ENCODE assay signal across 10 cellular contexts in the genomic region with DNA sequence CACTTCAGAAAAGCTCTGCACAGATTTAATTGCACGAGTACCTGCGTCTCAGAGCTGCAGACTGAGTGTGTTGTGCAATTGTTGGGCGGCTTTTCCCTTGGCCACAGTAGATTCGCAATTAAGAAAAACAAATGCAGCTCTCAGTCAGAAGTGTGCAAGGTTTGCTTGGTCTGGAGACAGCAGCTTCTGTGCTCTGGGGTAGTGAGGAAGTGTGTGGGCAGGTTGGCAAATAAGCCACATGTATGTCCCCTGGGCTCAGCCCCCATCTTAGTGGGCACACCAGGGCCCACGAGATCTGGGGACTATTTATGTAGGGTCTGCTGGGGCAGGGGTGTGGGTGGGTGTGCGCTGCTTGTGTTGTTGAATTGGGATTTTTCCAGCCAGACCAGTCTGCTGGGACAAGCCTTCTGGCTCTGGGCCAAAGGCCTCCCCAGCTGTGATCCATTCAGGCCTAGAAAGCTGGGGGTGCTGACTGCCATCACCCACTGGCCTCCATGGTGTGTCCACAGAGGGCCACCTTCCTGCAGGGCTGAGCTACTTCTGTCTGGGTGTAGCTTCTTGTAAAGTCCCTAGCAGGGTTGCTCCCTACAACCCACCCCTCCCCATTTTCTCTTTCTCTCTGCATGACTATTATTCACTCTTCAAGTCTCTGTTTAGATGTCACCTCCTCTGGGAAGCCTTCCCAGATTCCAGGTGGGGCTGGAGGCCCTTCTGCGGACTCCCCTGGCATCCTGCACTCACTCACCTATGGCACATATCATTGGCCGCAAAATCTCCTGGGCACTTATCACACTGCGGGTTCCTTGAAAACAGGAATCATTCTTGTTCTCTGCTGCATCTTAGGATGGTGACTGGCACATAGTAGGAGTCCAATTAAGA.
DNase-seq lines count a peak whose midpoint lies in the region; ATAC-seq and TF ChIP-seq lines count a peak whose summit lies in the region.
"Had no signal": no experiment of that assay in that cellular context is flagged by ENCODE, and none has a peak within 500 bp of the region (broad histone marks: within the 10 kb centered on the region; RNA-seq: fewer than 3 reads in every experiment).

No MANE protein-coding gene starts in this region.

- CTCF ChIA-PET in activated CD4-positive, alpha-beta T cell treated with anti-CD3 and anti-CD28 coated beads for 36 hours (lab: Charles Lee): interaction anchor here (0.6 to 1.5 kb wide), 5 partner anchors 17 to 360 kb away, joined by 3 to 5 read pairs (median 4); no protein-coding TSS in a partner anchor
- CTCF ChIA-PET in mammary epithelial cell (lab: Charles Lee; ENCODE audit: low non-redundant PET): no interaction called here

- no peaks in the 10 kb centered on the region for H4K20me1 ChIP-seq in mammary epithelial cell (ENCODE audit: insufficient read depth, low read length)

- H3K4me3 ChIP-seq in mammary epithelial cell (replicated peaks in 1 of 3; ENCODE audit: insufficient read depth in 1 of 3, low read depth in 2 of 3, low read length in 3 of 3): no peak overlapping the region
- H3K4me3 ChIP-seq in H7 (ENCODE audit: insufficient read depth, low read depth, low read length): no peak overlapping the region

- H3K4me1 Mint-ChIP-seq in activated CD4-positive, alpha-beta T cell treated with anti-CD3 and anti-CD28 coated beads for 36 hours: peaks cover 90% of the 10 kb centered on the region

- peaks cover 83% of the 10 kb centered on the region for H3K79me2 ChIP-seq in mammary epithelial cell (ENCODE audit: insufficient read depth, low read length)

- H3K27me3 ChIP-seq in mammary epithelial cell (ENCODE audit: insufficient read depth, low read length) (no peaks in the 10 kb centered on the region), H7 (ENCODE audit: control insufficient read depth, insufficient read depth, low read length) (no peaks in the 10 kb centered on the region)

- no peak overlapping the region for H2AFZ ChIP-seq in mammary epithelial cell (ENCODE audit: low read depth, low read length)

- peak; percentile 10 for ATAC-seq in activated CD4-positive, alpha-beta T cell treated with anti-CD3 and anti-CD28 coated beads for 36 hours
- ATAC-seq in sciatic nerve: peak; percentile 29
- ATAC-seq in HG02678 (IDR thresholded peaks at IDR 0.05; ENCODE audit: unreplicated experiment): no peak

- peaks cover 4% of the 10 kb centered on the region for H3K4me1 ChIP-seq in mammary epithelial cell (ENCODE audit: insufficient read depth, low read length)

- dilution Hi-C loops in mammary epithelial cell (cut with HindIII; ENCODE audit: low sequenced_read_pairs): no loop called here

- peak overlapping the region; percentile 48 for H3K27ac Mint-ChIP-seq in activated CD4-positive, alpha-beta T cell treated with anti-CD3 and anti-CD28 coated beads for 36 hours

- H3K9me3 ChIP-seq in mammary epithelial cell (replicated peaks; ENCODE audit: insufficient read depth, low read length): no peaks in the 10 kb centered on the region

- DNase-seq in activated CD4-positive, alpha-beta T cell treated with anti-CD3 and anti-CD28 coated beads for 36 hours: peak; percentile 29
- DNase-seq in activated CD4-positive, alpha-beta T cell treated with anti-CD3 and anti-CD28 coated beads for 1 hour: no peak
- DNase-seq in NCI-H2227 (lab: John Stamatoyannopoulos, UW; ENCODE audit: unreplicated experiment): peak; percentile 42
- DNase-seq in mammary epithelial cell: peak; percentile 20
- no peak for DNase-seq in sciatic nerve (ENCODE audit: low spot score)
- DNase-seq in dedifferentiated amniotic fluid mesenchymal stem cell (ENCODE audit: extremely low spot score): no peak
- no peak for DNase-seq in H7
- DNase-seq: ACHN; stimulated activated CD4-positive, alpha-beta T cell treated with anti-CD3 and anti-CD28 coated beads, Interleukin-12 subunit alpha, Interleukin-12 subunit beta, amount 100 ng/mL, for 4 hours had no signal

- H3K27ac ChIP-seq in mammary epithelial cell (ENCODE audit: insufficient read depth, low read depth, low read length): no peak overlapping the region

- H3K4me3 Mint-ChIP-seq in activated CD4-positive, alpha-beta T cell treated with anti-CD3 and anti-CD28 coated beads for 36 hours: no peak overlapping the region

- no peak overlapping the region for H3K9ac ChIP-seq in mammary epithelial cell (ENCODE audit: insufficient read depth, low read length)

- BruUV-seq in mammary epithelial cell (replicated peaks; lab: Mats Ljungman, UMichigan): no TSS peak

- 44% methylated on average over 9 of the region's 9 CpGs for WGBS in mammary epithelial cell (ENCODE audit: low coverage, missing lambda C conversion rate)

- intact Hi-C loops in activated CD4-positive, alpha-beta T cell treated with anti-CD3 and anti-CD28 coated beads for 36 hours (cut with DNase I, micrococcal nuclease): loop anchor here in 1 of 2 experiments (2.0 to 5.0 kb wide), 2 partner anchors 29 to 78 kb away; a partner anchor contains a TSS
- intact Hi-C loops in mammary epithelial cell (cut with micrococcal nuclease) (no loop called here), sciatic nerve (cut with DNase I) (no loop called here)

- no peaks in the 10 kb centered on the region for H3K9me3 Mint-ChIP-seq in activated CD4-positive, alpha-beta T cell treated with anti-CD3 and anti-CD28 coated beads for 36 hours (ENCODE audit: low read depth)

- no peak for TF ChIP-seq CTCF in mammary epithelial cell (conservative IDR thresholded peaks at IDR 0.05 in 1 of 2, IDR thresholded peaks at IDR 0.05 in 1 of 2; ENCODE audit: extremely low read depth in 1 of 2, insufficient read depth in 1 of 2, low read depth in 1 of 2, low read length in 2 of 2)

- H3K36me3 Mint-ChIP-seq in activated CD4-positive, alpha-beta T cell treated with anti-CD3 and anti-CD28 coated beads for 36 hours (ENCODE audit: low read depth): no peaks in the 10 kb centered on the region

- no peak overlapping the region for H3K4me2 ChIP-seq in mammary epithelial cell (ENCODE audit: insufficient read depth, low read depth, low read length)

- H3K27me3 Mint-ChIP-seq in activated CD4-positive, alpha-beta T cell treated with anti-CD3 and anti-CD28 coated beads for 36 hours: no peaks in the 10 kb centered on the region

- in situ Hi-C loops in mammary epithelial cell (cut with MboI; ENCODE audit: low sequenced_read_pairs in 2 of 2): no loop called here

- no peaks in the 10 kb centered on the region for H3K36me3 ChIP-seq in mammary epithelial cell (ENCODE audit: insufficient read depth, low read length)
- H3K36me3 ChIP-seq in H7 (replicated peaks; ENCODE audit: control insufficient read depth, insufficient read depth, low read length): no peaks in the 10 kb centered on the region

- POLR2A ChIA-PET in activated CD4-positive, alpha-beta T cell treated with anti-CD3 and anti-CD28 coated beads for 36 hours (lab: Charles Lee): interaction anchor here (0.6 to 0.7 kb wide), 3 partner anchors 11 to 77 kb away, joined by 3 to 5 read pairs (median 4); no protein-coding TSS in a partner anchor

Comparison
In these comparisons a context has a peak if more than half of its experiments do, and no peak if none do; other contexts are left out.
1. DNase-seq: peak in activated CD4-positive, alpha-beta T cell treated with anti-CD3 and anti-CD28 coated beads for 36 hours (single experiment), NCI-H2227 (single experiment) and mammary epithelial cell (single experiment); none in activated CD4-positive, alpha-beta T cell treated with anti-CD3 and anti-CD28 coated beads for 1 hour (single experiment), sciatic nerve (single experiment), dedifferentiated amniotic fluid mesenchymal stem cell (single experiment) and H7 (single experiment).